10 cellular contexts compared by ENCODE assay signal in genomic region chr2:41934323-41935003, GRCh38.
DNase-seq lines count a peak whose midpoint lies in the region; ATAC-seq and TF ChIP-seq lines count a peak whose summit lies in the region.
"Had no signal": no experiment of that assay in that cellular context is flagged by ENCODE, and none has a peak within 500 bp of the region (broad histone marks: within the 10 kb centered on the region; RNA-seq: fewer than 3 reads in every experiment).

No MANE protein-coding gene starts in this region.

- H3K4me1 ChIP-seq in ascending aorta (peaks cover 5 to 34% of the 10 kb centered on the region in 2 donors), left ventricle myocardium inferior (peaks cover 57% of the 10 kb centered on the region), trophoblast cell (ENCODE audit: control insufficient read depth in 1 of 2, insufficient read depth in 2 of 2, low read length in 2 of 2) (peaks cover 24 to 26% of the 10 kb centered on the region in 2 experiments)

- no peak overlapping the region for H3K14ac ChIP-seq in trophoblast cell (ENCODE audit: low read length)

- H3K9ac ChIP-seq in trophoblast cell (ENCODE audit: low read length) = no peak overlapping the region

- no peak overlapping the region for H2BK5ac ChIP-seq in trophoblast cell (ENCODE audit: low read depth, low read length, poor library complexity)

- no peak overlapping the region for H2AFZ ChIP-seq in trophoblast cell (ENCODE audit: insufficient read depth, low read length, poor library complexity)

- H3K9me3 ChIP-seq in AG04450 (ENCODE audit: control insufficient read depth, insufficient read depth, low read length) (no peaks in the 10 kb centered on the region), ascending aorta (no peaks in the 10 kb centered on the region), left ventricle myocardium inferior (replicated peaks) (no peaks in the 10 kb centered on the region), trophoblast cell (ENCODE audit: insufficient read depth, low read depth, low read length) (no peaks in the 10 kb centered on the region)

- WGBS in trophoblast cell (ENCODE audit: extremely low coverage, insufficient coverage, insufficient read length) = no CpG with 5 or more reads among the region's 10 CpGs

- H4K91ac ChIP-seq in trophoblast cell (ENCODE audit: low read depth, low read length) = peak overlapping the region; percentile 46

- no peaks in the 10 kb centered on the region for H3K79me2 ChIP-seq in trophoblast cell (ENCODE audit: control insufficient read depth, insufficient read depth, low read length, poor library complexity)

- H2BK12ac ChIP-seq in trophoblast cell (ENCODE audit: low read length) = peak overlapping the region; percentile 87

- no peak overlapping the region for H4K8ac ChIP-seq in trophoblast cell (ENCODE audit: low read depth, low read length)

- POLR2A ChIA-PET in AG04450 (lab: Yijun Ruan, JAX) = interaction anchor here (0.6 to 1.9 kb wide), 4 partner anchors 26 to 113 kb away, joined by 3 to 9 read pairs (median 4); partner anchors contain the start of gene PKDCC

- H3K79me1 ChIP-seq in trophoblast cell (ENCODE audit: low read length) = peaks cover 8% of the 10 kb centered on the region

- no peak overlapping the region for H2AK5ac ChIP-seq in trophoblast cell (ENCODE audit: low read length)

- CTCF ChIA-PET in AG04450 (lab: Charles Lee) = interaction anchor here (0.6 to 2.2 kb wide), 4 partner anchors 19 to 81 kb away, joined by 3 to 9 read pairs (median 3); no protein-coding TSS in a partner anchor

- no peak overlapping the region for H3K23ac ChIP-seq in trophoblast cell (ENCODE audit: low read length)

- H3K36me3 ChIP-seq in ascending aorta (no peaks in the 10 kb centered on the region), left ventricle myocardium inferior (no peaks in the 10 kb centered on the region), trophoblast cell (ENCODE audit: control insufficient read depth in 1 of 2, insufficient read depth in 2 of 2, low read length in 2 of 2) (no peaks in the 10 kb centered on the region)

- no peak overlapping the region for H3K18ac ChIP-seq in trophoblast cell (ENCODE audit: low read length)

- H3K27ac ChIP-seq in AG04450 (ENCODE audit: low read depth, low read length) = peak overlapping the region; percentile 92
- H3K27ac ChIP-seq in ascending aorta = peak overlapping the region; percentile 22 to 27
- H3K27ac ChIP-seq in left ventricle myocardium inferior (replicated peaks) = peak overlapping the region; percentile 78
- H3K27ac ChIP-seq in trophoblast cell (ENCODE audit: low read depth, low read length) = no peak overlapping the region

- no peaks in the 10 kb centered on the region for H3K27me3 ChIP-seq in AG04450 (ENCODE audit: control insufficient read depth, insufficient read depth, low read length)
- H3K27me3 ChIP-seq in ascending aorta = no peaks in the 10 kb centered on the region
- no peaks in the 10 kb centered on the region for H3K27me3 ChIP-seq in left ventricle myocardium inferior (ENCODE audit: low read depth)
- H3K27me3 ChIP-seq in trophoblast cell (ENCODE audit: insufficient read depth, low read length) = no peaks in the 10 kb centered on the region

- H3K4me3 ChIP-seq in AG04450 (ENCODE audit: low read depth, low read length) (peak overlapping the region; percentile 27), ascending aorta (no peak overlapping the region), left ventricle myocardium inferior (no peak overlapping the region), trophoblast cell (ENCODE audit: low read depth, low read length) (no peak overlapping the region)

- TF ChIP-seq CTCF in AG04450 (IDR thresholded peaks at IDR 0.05; ENCODE audit: low read depth, low read length) = no peak
- TF ChIP-seq CTCF in ascending aorta (IDR thresholded peaks at IDR 0.05) = no peak
- TF ChIP-seq CTCF in left ventricle myocardium inferior (IDR thresholded peaks at IDR 0.05; ENCODE audit: borderline replicate concordance) = no peak

- H2BK120ac ChIP-seq in trophoblast cell (ENCODE audit: insufficient read depth, low read length, poor library complexity) = no peak overlapping the region

- no peak overlapping the region for H3K4me2 ChIP-seq in trophoblast cell (ENCODE audit: low read length)

- H4K12ac ChIP-seq in trophoblast cell (ENCODE audit: low read depth, low read length) = no peak overlapping the region

- H3K4ac ChIP-seq in trophoblast cell (ENCODE audit: low read depth, low read length) = no peak overlapping the region

- intact Hi-C loops in ascending aorta (cut with DNase I) = no loop called here
- intact Hi-C loops in left ventricle myocardium inferior (cut with micrococcal nuclease) = loop anchor here (10.0 kb wide), 1 partner anchor 90 kb away; no protein-coding TSS in a partner anchor

- DNase-seq in AG04450 (ENCODE audit: low read depth, low spot score) = peak; percentile 26
- no peak for DNase-seq in ascending aorta (ENCODE audit: low spot score in 2 of 2)
- peak; percentile 48 for DNase-seq in left ventricle myocardium inferior
- DNase-seq in trophoblast cell = no peak
- DNase-seq in MV-4-11 (lab: John Stamatoyannopoulos, UW) = no peak
- no peak for DNase-seq in stimulated activated CD4-positive, alpha-beta T cell treated with anti-CD3 and anti-CD28 coated beads, Interleukin-4, amount 100 ng/mL, for 4 hours
- DNase-seq: activated CD4-positive, alpha-beta T cell treated with anti-CD3 and anti-CD28 coated beads for 36 hours; SHP77 treated with DMSO at 0.1 percent for 48 hours had no signal

- no peak for ATAC-seq in GM21825 (IDR thresholded peaks at IDR 0.05; ENCODE audit: unreplicated experiment)
- no peak for ATAC-seq in HG03565 (IDR thresholded peaks at IDR 0.05; ENCODE audit: unreplicated experiment)
- ATAC-seq: activated CD4-positive, alpha-beta T cell treated with anti-CD3 and anti-CD28 coated beads for 36 hours had no signal

Comparison
In these comparisons a context has a peak if more than half of its experiments do, and no peak if none do; other contexts are left out.
1. DNase-seq: peak in AG04450 (single experiment) and left ventricle myocardium inferior (single experiment); none in ascending aorta (0 of 2), trophoblast cell (0 of 2), MV-4-11 (single experiment) and stimulated activated CD4-positive, alpha-beta T cell treated with anti-CD3 and anti-CD28 coated beads, Interleukin-4, amount 100 ng/mL, for 4 hours (0 of 2).